18 cellular contexts compared by ENCODE assay signal in the genomic region with DNA sequence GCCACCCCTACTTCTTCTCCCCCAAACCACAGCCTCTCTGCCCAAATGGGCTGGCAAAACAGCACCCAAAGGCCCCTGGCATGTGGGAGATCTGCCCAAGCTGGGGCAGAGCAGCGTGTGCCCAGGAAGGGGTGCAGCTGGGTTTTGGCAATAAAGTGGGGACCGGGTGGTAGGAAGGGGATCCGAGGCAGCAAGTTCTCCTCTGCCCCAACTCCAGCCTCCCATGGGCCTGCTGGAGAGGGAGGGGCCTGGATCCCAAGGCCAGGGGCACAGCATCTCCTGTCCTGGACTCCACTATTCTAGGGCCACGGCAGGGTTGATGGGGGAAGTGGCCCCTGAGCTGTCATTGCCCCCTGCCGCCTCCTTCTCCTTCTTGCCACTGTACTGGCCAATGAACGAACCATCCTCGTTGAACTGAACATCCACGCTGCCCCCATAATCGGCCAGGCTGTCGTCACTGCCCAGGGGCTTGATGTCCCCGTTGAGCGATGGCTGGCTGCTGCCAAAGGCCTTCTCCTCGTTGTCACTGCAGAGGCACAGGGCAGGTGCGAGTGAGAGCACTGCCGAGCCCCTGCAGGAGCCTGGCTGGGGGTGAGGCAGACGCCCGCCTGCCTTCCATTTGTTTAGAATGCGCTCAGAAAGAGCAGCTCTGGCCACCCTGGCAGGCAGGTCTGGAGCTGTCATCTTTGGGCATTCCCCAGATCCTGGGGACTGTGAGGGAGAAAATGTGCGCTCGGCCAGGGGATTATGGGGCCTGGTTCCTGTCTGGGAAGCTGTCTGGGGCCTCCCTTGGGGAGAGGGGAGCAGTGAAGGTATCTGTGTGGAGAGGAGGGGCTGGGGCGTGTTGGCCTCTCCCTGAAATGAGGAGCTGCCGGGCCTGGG. TPM values are rescaled to one million over a fixed set of nuclear protein-coding genes. Genes with fewer than 3 reads are reported as not detected.
DNase-seq lines count a peak whose midpoint lies in the region; FAIRE-seq lines count a peak whose summit lies in the region.
"Had no signal": no experiment of that assay in that cellular context is flagged by ENCODE, and none has a peak within 500 bp of the region (broad histone marks: within the 10 kb centered on the region; RNA-seq: fewer than 3 reads in every experiment).

No MANE protein-coding gene starts in this region.

- no peak overlapping the region for H3K9ac ChIP-seq in HUES48 (ENCODE audit: low read depth, low read length)

- FAIRE-seq in RCC 7860 (lab: Jason Lieb, UNC), result no peak
- FAIRE-seq: K562 had no signal

- H3K27me3 ChIP-seq in HUES48 (ENCODE audit: control insufficient read depth, insufficient read depth, low read length), result no peaks in the 10 kb centered on the region
- H3K27me3 ChIP-seq: SJSA1 had no signal

- no peak overlapping the region for H3K4me3 ChIP-seq in HUES48 (ENCODE audit: low read depth, low read length)
- H3K4me3 ChIP-seq: K562, SJSA1 had no signal

- DNase-seq in NCI-H82 (lab: John Stamatoyannopoulos, UW) (peak; percentile 47), NCI-H82 treated with DMSO at 0.1 percent for 48 hours (lab: John Stamatoyannopoulos, UW; ENCODE audit: unreplicated experiment) (no peak), mesenteric fat pad (ENCODE audit: low spot score) (peak; percentile 87), NCI-H128 (lab: John Stamatoyannopoulos, UW; ENCODE audit: unreplicated experiment) (no peak), inferior parietal cortex (ENCODE audit: extremely low spot score) (no peak), T1000 (lab: John Stamatoyannopoulos, UW) (no peak), RCC 7860 (ENCODE audit: low spot score) (no peak)
- DNase-seq: DMS79 treated with DMSO at 0.1 percent for 48 hours, GDM1, NCI-H1436, NCI-H2029, NCI-H446 treated with DMSO at 0.1 percent for 48 hours, NCI-H748 treated with DMSO at 0.1 percent for 48 hours, PC-3 had no signal

- peaks cover 37% of the 10 kb centered on the region for H3K9me3 ChIP-seq in HUES48 (ENCODE audit: control insufficient read depth, insufficient read depth, low read length)
- H3K9me3 ChIP-seq: SJSA1 had no signal

- peak overlapping the region; percentile 20 for H3K27ac ChIP-seq in HUES48 (ENCODE audit: low read depth, low read length)
- H3K27ac ChIP-seq: 22Rv1, SJSA1 had no signal

- H3K36me3 ChIP-seq in HUES48 (ENCODE audit: control insufficient read depth, insufficient read depth, low read length), result no peaks in the 10 kb centered on the region; the same call in 1 of the 2 replicates
- H3K36me3 ChIP-seq: SJSA1 had no signal

- peaks cover 6% of the 10 kb centered on the region; the same call in 1 of the 2 replicates for H3K4me1 ChIP-seq in HUES48 (ENCODE audit: control insufficient read depth, insufficient read depth, low read length)
- H3K4me1 ChIP-seq: SJSA1 had no signal

RNA-seq across cellular contexts. Expression of gene L1CAM, which starts 23.4 kb away (rescaled TPM):
- total RNA-seq in mesenteric fat pad, result 2.4 TPM

RNA-seq across cellular contexts. Expression of gene PDZD4, which starts 32.3 kb away (rescaled TPM):
- total RNA-seq in mesenteric fat pad, result 2.5 TPM

RNA-seq across cellular contexts. Expression of gene AVPR2, which starts 41.9 kb away (rescaled TPM):
- 7.2 TPM for total RNA-seq in mesenteric fat pad
- total RNA-seq: K562, PC-3, SJSA1 had no signal

Comparison
In these comparisons a context has a peak if more than half of its experiments do, and no peak if none do; other contexts are left out.
1. DNase-seq: peak in NCI-H82 (single experiment) and mesenteric fat pad (single experiment); none in NCI-H82 treated with DMSO at 0.1 percent for 48 hours (single experiment), NCI-H128 (single experiment), inferior parietal cortex (single experiment), T1000 (single experiment) and RCC 7860 (single experiment).